Comparison of ENCODE assay signal across 1 cellular context in genomic region chr10:72059843-72060822, GRCh38.
TF ChIP-seq lines count a peak whose summit lies in the region.

No MANE protein-coding gene starts in this region.

TF ChIP-seq in H1, 55 proteins besides CTCF, POLR2A, EP300 and RAD21 (continued from another document):
- TF ChIP-seq HDAC6 (IDR thresholded peaks at IDR 0.05; ENCODE audit: low read depth, low read length) (no peak), TEAD4 (IDR thresholded peaks at IDR 0.05; ENCODE audit: low read depth, low read length) (no peak), CBX8 (IDR thresholded peaks at IDR 0.05; ENCODE audit: borderline replicate concordance, low read depth, low read length) (no peak), JUND (IDR thresholded peaks at IDR 0.05; ENCODE audit: low read length) (no peak), MAFK (IDR thresholded peaks at IDR 0.05; ENCODE audit: low read depth, low read length) (no peak), CBX5 (IDR thresholded peaks at IDR 0.05; ENCODE audit: low read depth, low read length) (no peak)
TF ChIP-seq in H1: peak in this region for 0.
